ENCODE assay signal across 22 cellular contexts in genomic region chr20:23626040-23626620, GRCh38. TPM values are rescaled to one million over a fixed set of nuclear protein-coding genes. Genes with fewer than 3 reads are reported as not detected.
DNase-seq lines count a peak whose midpoint lies in the region; ATAC-seq, FAIRE-seq and TF ChIP-seq lines count a peak whose summit lies in the region.
"Had no signal": no experiment of that assay in that cellular context is flagged by ENCODE, and none has a peak within 500 bp of the region (broad histone marks: within the 10 kb centered on the region; RNA-seq: fewer than 3 reads in every experiment).

No MANE protein-coding gene starts in this region.

- H2AFZ ChIP-seq in GM23338 = peak overlapping the region; percentile 47; the same call in 1 of the 2 replicates

- no peak overlapping the region for H3K27ac ChIP-seq in GM23338 (ENCODE audit: low read depth)
- peak overlapping the region; percentile 70 for H3K27ac ChIP-seq in RWPE1
- peak overlapping the region in 3 of 4 donors; percentile 1 to 57 (median 46) for H3K27ac ChIP-seq in gastrocnemius medialis
- H3K27ac ChIP-seq: upper lobe of left lung had no signal

- POLR2A ChIA-PET in RWPE1 (lab: Yijun Ruan, JAX; ENCODE audit: low non-redundant PET) = no interaction called here

- no peaks in the 10 kb centered on the region for H3F3A ChIP-seq in GM23338 (replicated peaks; ENCODE audit: low read depth)

- no peak; the same call in 2 of the 3 replicates for ATAC-seq in GM23338
- peak; percentile 39 to 43 for ATAC-seq in gastrocnemius medialis
- ATAC-seq in activated naive CD8-positive, alpha-beta T cell treated with anti-CD3 and anti-CD28 coated beads, Interleukin-2, amount 50 U/mL, for 24 hours = no peak
- ATAC-seq: activated T-helper 17 cell treated with anti-CD3 and anti-CD28 coated beads, Interleukin-2, amount 50 U/mL, for 72 hours; naive thymus-derived CD8-positive, alpha-beta T cell had no signal

- peaks cover 15% of the 10 kb centered on the region for H3K4me1 Mint-ChIP-seq in GM23338
- peaks cover 11% of the 10 kb centered on the region for H3K4me1 Mint-ChIP-seq in activated naive CD8-positive, alpha-beta T cell treated with anti-CD3 and anti-CD28 coated beads, Interleukin-2, amount 50 U/mL, for 24 hours
- H3K4me1 Mint-ChIP-seq: activated T-helper 17 cell treated with anti-CD3 and anti-CD28 coated beads, Interleukin-2, amount 50 U/mL, for 72 hours had no signal

- peaks cover 6% of the 10 kb centered on the region; the same call in 1 of the 2 replicates for H3K9me2 ChIP-seq in GM23338 (ENCODE audit: insufficient read depth)

- H3K4me3 Mint-ChIP-seq in GM23338 = no peak overlapping the region
- no peak overlapping the region for H3K4me3 Mint-ChIP-seq in activated naive CD8-positive, alpha-beta T cell treated with anti-CD3 and anti-CD28 coated beads, Interleukin-2, amount 50 U/mL, for 24 hours
- H3K4me3 Mint-ChIP-seq: activated CD4-positive, alpha-beta memory T cell treated with anti-CD3 and anti-CD28 coated beads for 36 hours; activated T-helper 17 cell treated with anti-CD3 and anti-CD28 coated beads, Interleukin-2, amount 50 U/mL, for 72 hours; CD4-positive, CD25-positive, alpha-beta regulatory T cell; naive thymus-derived CD8-positive, alpha-beta T cell had no signal

- TF ChIP-seq CTCF in GM23338 (conservative IDR thresholded peaks at IDR 0.05; ENCODE audit: low read depth in 2 of 2) (no peak), RWPE1 (conservative IDR thresholded peaks at IDR 0.05; ENCODE audit: low read depth) (no peak), fibroblast of mammary gland (conservative IDR thresholded peaks at IDR 0.05; ENCODE audit: control insufficient read depth, insufficient read depth, low read depth, low read length) (no peak), gastrocnemius medialis (IDR thresholded peaks at IDR 0.05 in 4 of 5, conservative IDR thresholded peaks at IDR 0.05 in 1 of 5) (peak in 1 of 5 experiments; percentile 12)

- H3K27me3 ChIP-seq in GM23338 (ENCODE audit: insufficient read depth) (no peaks in the 10 kb centered on the region), gastrocnemius medialis (no peaks in the 10 kb centered on the region)
- H3K27me3 ChIP-seq: upper lobe of left lung had no signal

- CTCF ChIA-PET in RWPE1 (lab: Yijun Ruan, JAX) = no interaction called here

- H3K36me3 ChIP-seq in GM23338 (ENCODE audit: insufficient read depth) (no peaks in the 10 kb centered on the region), gastrocnemius medialis (no peaks in the 10 kb centered on the region)
- H3K36me3 ChIP-seq: HAP-1, upper lobe of left lung had no signal

- DNase-seq in GM23338 (ENCODE audit: low spot score) (no peak), RWPE1 (ENCODE audit: low spot score) (peak; percentile 44), fibroblast of mammary gland (ENCODE audit: low read depth) (peak; percentile 65), gastrocnemius medialis (peak; percentile 64 to 80), SHP77 (lab: John Stamatoyannopoulos, UW) (no peak), H54 (ENCODE audit: insufficient read length, low spot score) (no peak)
- DNase-seq in activated naive CD8-positive, alpha-beta T cell treated with anti-CD3 and anti-CD28 coated beads, Interleukin-2, amount 50 U/mL, for 24 hours = no peak
- DNase-seq: activated CD4-positive, alpha-beta memory T cell treated with anti-CD3 and anti-CD28 coated beads for 36 hours; effector CD4-positive, alpha-beta T cell; Kasumi-1; kidney; naive thymus-derived CD8-positive, alpha-beta T cell; NCI-H2081; NCI-H774; SHP77 treated with DMSO at 0.1 percent for 48 hours; stimulated activated CD4-positive, alpha-beta T cell treated with anti-CD3 and anti-CD28 coated beads, Interleukin-4, amount 100 ng/mL, for 1 hour had no signal

- H3K27me3 Mint-ChIP-seq in GM23338 (ENCODE audit: insufficient read depth, low read depth, poor library complexity) = peaks cover 2% of the 10 kb centered on the region
- peaks cover 2% of the 10 kb centered on the region for H3K27me3 Mint-ChIP-seq in activated naive CD8-positive, alpha-beta T cell treated with anti-CD3 and anti-CD28 coated beads, Interleukin-2, amount 50 U/mL, for 24 hours

- intact Hi-C loops in gastrocnemius medialis (cut with DNase I; ENCODE audit: low total_unique reads) = no loop called here

- in situ Hi-C loops in gastrocnemius medialis (cut with MboI; ENCODE audit: low sequenced_read_pairs in 4 of 4) = loop anchor here (25.0 kb wide), 3 partner anchors 464 to 1436 kb away; partner anchors contain the start of genes ACSS1 (in 2 of the 4) and APMAP (in 1 of the 4)

- no peaks in the 10 kb centered on the region for H4K20me1 ChIP-seq in GM23338 (replicated peaks; ENCODE audit: insufficient read depth)

- H3K4me3 ChIP-seq in GM23338 (no peak overlapping the region), fibroblast of mammary gland (ENCODE audit: control insufficient read depth, low read depth, low read length) (no peak overlapping the region), gastrocnemius medialis (no peak overlapping the region)
- H3K4me3 ChIP-seq: HAP-1, upper lobe of left lung had no signal

- H3K4me1 ChIP-seq in GM23338 (ENCODE audit: insufficient read depth) (peaks cover 15% of the 10 kb centered on the region; the same call in 1 of the 2 replicates), gastrocnemius medialis (peaks cover 31 to 41% of the 10 kb centered on the region in 2 donors)
- H3K4me1 ChIP-seq: HAP-1 had no signal

- H3K9me3 Mint-ChIP-seq in GM23338 = no peaks in the 10 kb centered on the region; the same call in 2 of the 3 replicates
- H3K9me3 Mint-ChIP-seq in activated naive CD8-positive, alpha-beta T cell treated with anti-CD3 and anti-CD28 coated beads, Interleukin-2, amount 50 U/mL, for 24 hours = no peaks in the 10 kb centered on the region
- H3K9me3 Mint-ChIP-seq: activated CD4-positive, alpha-beta memory T cell treated with anti-CD3 and anti-CD28 coated beads for 36 hours; activated T-helper 17 cell treated with anti-CD3 and anti-CD28 coated beads, Interleukin-2, amount 50 U/mL, for 72 hours; naive thymus-derived CD8-positive, alpha-beta T cell had no signal

- TF ChIP-seq POLR2A in gastrocnemius medialis (IDR thresholded peaks at IDR 0.05) = no peak
- TF ChIP-seq POLR2A in H54 (IDR thresholded peaks at IDR 0.05; ENCODE audit: low read depth, low read length) = no peak

- H3K27ac Mint-ChIP-seq in GM23338 = no peak overlapping the region
- H3K27ac Mint-ChIP-seq in activated naive CD8-positive, alpha-beta T cell treated with anti-CD3 and anti-CD28 coated beads, Interleukin-2, amount 50 U/mL, for 24 hours = no peak overlapping the region
- H3K27ac Mint-ChIP-seq: activated CD4-positive, alpha-beta memory T cell treated with anti-CD3 and anti-CD28 coated beads for 36 hours; activated T-helper 17 cell treated with anti-CD3 and anti-CD28 coated beads, Interleukin-2, amount 50 U/mL, for 72 hours had no signal

- FAIRE-seq in H54 (lab: Jason Lieb, UNC) = no peak
- FAIRE-seq: astrocyte, kidney had no signal

- no peak overlapping the region for H3K4me2 ChIP-seq in GM23338

- H3K9me3 ChIP-seq in gastrocnemius medialis = no peaks in the 10 kb centered on the region
- H3K9me3 ChIP-seq: HAP-1, upper lobe of left lung had no signal

- H3K36me3 Mint-ChIP-seq in GM23338 (ENCODE audit: low read depth) = no peaks in the 10 kb centered on the region
- H3K36me3 Mint-ChIP-seq in activated naive CD8-positive, alpha-beta T cell treated with anti-CD3 and anti-CD28 coated beads, Interleukin-2, amount 50 U/mL, for 24 hours (ENCODE audit: low read depth) = no peaks in the 10 kb centered on the region
- H3K36me3 Mint-ChIP-seq: activated CD4-positive, alpha-beta memory T cell treated with anti-CD3 and anti-CD28 coated beads for 36 hours; CD4-positive, CD25-positive, alpha-beta regulatory T cell; naive thymus-derived CD8-positive, alpha-beta T cell had no signal

- no peaks in the 10 kb centered on the region for H3K79me2 ChIP-seq in GM23338 (replicated peaks; ENCODE audit: insufficient read depth)

TF ChIP-seq in GM23338, 12 proteins besides CTCF, POLR2A, EP300 and RAD21 (continues in another document):
- TF ChIP-seq POLR2AphosphoS5 (IDR thresholded peaks at IDR 0.05; ENCODE audit: low read depth) (no peak), EZH2 (IDR thresholded peaks at IDR 0.05; ENCODE audit: low read depth, unreplicated experiment) (no peak), NANOG (IDR thresholded peaks at IDR 0.05; ENCODE audit: borderline replicate concordance) (no peak), JUNB (IDR thresholded peaks at IDR 0.05; ENCODE audit: unreplicated experiment) (no peak), CREB1 (CRISPR knock-in tag; IDR thresholded peaks at IDR 0.05; ENCODE audit: low read depth) (no peak), ZNF114 (CRISPR knock-in tag; IDR thresholded peaks at IDR 0.05) (no peak)

RNA-seq across cellular contexts. Expression of gene CST3, which starts 11.6 kb away (rescaled TPM):
- 51.8 and 70.7 TPM in 2 replicates for total RNA-seq in GM23338 (2014; rRNA removed; shearing (Covaris generic))
- 71.5 and 72.9 TPM in 2 replicates for polyA plus RNA-seq in GM23338 (2016; fragmentation: Nextera tagmentation; extraction: Ambion mirVana)
- total RNA-seq in gastrocnemius medialis = 1,000 to 10,000 TPM in 1 of 4 donors, 100 to 1,000 TPM in 3; 461 to 1,821 (median 697) TPM
- total RNA-seq: activated T-helper 17 cell treated with anti-CD3 and anti-CD28 coated beads, Interleukin-2, amount 50 U/mL, for 72 hours had no signal

RNA-seq across cellular contexts. Expression of gene CST9, which starts 20.4 kb away (rescaled TPM):
- not detected in 2 replicates for total RNA-seq in GM23338 (2014; rRNA removed; shearing (Covaris generic))
- not detected in 2 replicates for polyA plus RNA-seq in GM23338 (2016; fragmentation: Nextera tagmentation; extraction: Ambion mirVana)
- total RNA-seq in gastrocnemius medialis = not detected
- total RNA-seq: activated CD4-positive, alpha-beta memory T cell treated with anti-CD3 and anti-CD28 coated beads for 36 hours; activated T-helper 17 cell treated with anti-CD3 and anti-CD28 coated beads, Interleukin-2, amount 50 U/mL, for 72 hours; astrocyte; CD4-positive, CD25-positive, alpha-beta regulatory T cell; G401; kidney; naive thymus-derived CD8-positive, alpha-beta T cell; upper lobe of left lung had no signal
- polyA plus RNA-seq: CD4-positive, CD25-positive, alpha-beta regulatory T cell; naive thymus-derived CD8-positive, alpha-beta T cell had no signal

RNA-seq across cellular contexts. Expression of gene CST9L, which starts 57.8 kb away (rescaled TPM):
- not detected in 2 replicates for total RNA-seq in GM23338 (2014; rRNA removed; shearing (Covaris generic))
- not detected in 2 replicates for polyA plus RNA-seq in GM23338 (2016; fragmentation: Nextera tagmentation; extraction: Ambion mirVana)
- not detected for total RNA-seq in gastrocnemius medialis
- total RNA-seq: activated CD4-positive, alpha-beta memory T cell treated with anti-CD3 and anti-CD28 coated beads for 36 hours; activated T-helper 17 cell treated with anti-CD3 and anti-CD28 coated beads, Interleukin-2, amount 50 U/mL, for 72 hours; astrocyte; CD4-positive, CD25-positive, alpha-beta regulatory T cell; G401; kidney; naive thymus-derived CD8-positive, alpha-beta T cell; upper lobe of left lung had no signal
- polyA plus RNA-seq: CD4-positive, CD25-positive, alpha-beta regulatory T cell; naive thymus-derived CD8-positive, alpha-beta T cell had no signal

Comparison
In these comparisons a context has a peak if more than half of its experiments do, and no peak if none do; other contexts are left out.
1. ATAC-seq: peak in gastrocnemius medialis (2 of 2); none in GM23338 (single experiment) and activated naive CD8-positive, alpha-beta T cell treated with anti-CD3 and anti-CD28 coated beads, Interleukin-2, amount 50 U/mL, for 24 hours (single experiment).
2. DNase-seq: peak in RWPE1 (single experiment), fibroblast of mammary gland (single experiment) and gastrocnemius medialis (2 of 2); none in GM23338 (single experiment), SHP77 (0 of 2), activated naive CD8-positive, alpha-beta T cell treated with anti-CD3 and anti-CD28 coated beads, Interleukin-2, amount 50 U/mL, for 24 hours (single experiment) and H54 (single experiment).